ENCODE assay signal across 8 cellular contexts in genomic region chr12:107903377-107904061, GRCh38.
DNase-seq lines count a peak whose midpoint lies in the region; ATAC-seq lines count a peak whose summit lies in the region.

No MANE protein-coding gene starts in this region.

- POLR2A ChIA-PET in CD8-positive, alpha-beta memory T cell (lab: Charles Lee): no interaction called here

- H3K27me3 ChIP-seq in CD8-positive, alpha-beta memory T cell (ENCODE audit: insufficient read depth, low read length, poor library complexity, severe bottlenecking): peaks cover 10% of the 10 kb centered on the region

- H3K9me3 Mint-ChIP-seq in CD8-positive, alpha-beta memory T cell: peaks cover 0 to 2% (median 0%) of the 10 kb centered on the region in 5 donors
- H3K9me3 Mint-ChIP-seq in activated naive CD8-positive, alpha-beta T cell treated with anti-CD3 and anti-CD28 coated beads for 36 hours: no peaks in the 10 kb centered on the region

- H3K27ac Mint-ChIP-seq in CD8-positive, alpha-beta memory T cell: no peak overlapping the region
- no peak overlapping the region for H3K27ac Mint-ChIP-seq in activated naive CD8-positive, alpha-beta T cell treated with anti-CD3 and anti-CD28 coated beads for 36 hours

- peaks cover 20 to 87% of the 10 kb centered on the region in 2 donors for H3K27me3 Mint-ChIP-seq in CD8-positive, alpha-beta memory T cell
- peaks cover 90% of the 10 kb centered on the region for H3K27me3 Mint-ChIP-seq in activated naive CD8-positive, alpha-beta T cell treated with anti-CD3 and anti-CD28 coated beads for 36 hours

- peak overlapping the region in 6 of 7 donors; percentile 37 to 61 (median 52) for H3K4me3 Mint-ChIP-seq in CD8-positive, alpha-beta memory T cell
- peak overlapping the region; percentile 79 for H3K4me3 Mint-ChIP-seq in activated naive CD8-positive, alpha-beta T cell treated with anti-CD3 and anti-CD28 coated beads for 36 hours

- H3K4me1 Mint-ChIP-seq in CD8-positive, alpha-beta memory T cell: peaks cover 7 to 10% (median 7%) of the 10 kb centered on the region in 3 donors
- peaks cover 10% of the 10 kb centered on the region for H3K4me1 Mint-ChIP-seq in activated naive CD8-positive, alpha-beta T cell treated with anti-CD3 and anti-CD28 coated beads for 36 hours

- H3K27ac ChIP-seq in CD8-positive, alpha-beta memory T cell (ENCODE audit: low read depth, low read length): peak overlapping the region; percentile 38

- no peak for DNase-seq in CD8-positive, alpha-beta memory T cell
- DNase-seq in NCI-H510A (lab: John Stamatoyannopoulos, UW): peak; percentile 77
- DNase-seq in activated naive CD8-positive, alpha-beta T cell treated with anti-CD3 and anti-CD28 coated beads for 36 hours: peak; percentile 79
- DNase-seq in iPS-NIHi11 (ENCODE audit: low spot score): peak; percentile 92
- DNase-seq in stimulated activated CD4-positive, alpha-beta T cell treated with anti-CD3 and anti-CD28 coated beads, Interleukin-4, amount 100 ng/mL, for 1 hour: peak; percentile 19
- DNase-seq in hepatic stellate cell (ENCODE audit: low spot score): no peak

- peaks cover 4% of the 10 kb centered on the region for H3K4me1 ChIP-seq in CD8-positive, alpha-beta memory T cell (ENCODE audit: insufficient read depth, low read length)

- CTCF ChIA-PET in CD8-positive, alpha-beta memory T cell (lab: Charles Lee): no interaction called here

- no peaks in the 10 kb centered on the region for H3K36me3 ChIP-seq in CD8-positive, alpha-beta memory T cell (ENCODE audit: insufficient read depth, low read length)

- H3K4me3 ChIP-seq in CD8-positive, alpha-beta memory T cell (ENCODE audit: low read length): no peak overlapping the region

- ATAC-seq in GM18907 (IDR thresholded peaks at IDR 0.05; ENCODE audit: unreplicated experiment) (peak; percentile 89), HG03060 (IDR thresholded peaks at IDR 0.05; ENCODE audit: low read depth, unreplicated experiment) (peak; percentile 59)

- H3K9me3 ChIP-seq in CD8-positive, alpha-beta memory T cell (ENCODE audit: low read length): no peaks in the 10 kb centered on the region

- no peaks in the 10 kb centered on the region for H3K36me3 Mint-ChIP-seq in CD8-positive, alpha-beta memory T cell
- H3K36me3 Mint-ChIP-seq in activated naive CD8-positive, alpha-beta T cell treated with anti-CD3 and anti-CD28 coated beads for 36 hours: no peaks in the 10 kb centered on the region

Comparison
In these comparisons a context has a peak if more than half of its experiments do, and no peak if none do; other contexts are left out.
1. DNase-seq: peak in NCI-H510A (single experiment), activated naive CD8-positive, alpha-beta T cell treated with anti-CD3 and anti-CD28 coated beads for 36 hours (single experiment), iPS-NIHi11 (single experiment) and stimulated activated CD4-positive, alpha-beta T cell treated with anti-CD3 and anti-CD28 coated beads, Interleukin-4, amount 100 ng/mL, for 1 hour (single experiment); none in CD8-positive, alpha-beta memory T cell (0 of 5) and hepatic stellate cell (single experiment).